10 cellular contexts compared by ENCODE assay signal in the genomic region with DNA sequence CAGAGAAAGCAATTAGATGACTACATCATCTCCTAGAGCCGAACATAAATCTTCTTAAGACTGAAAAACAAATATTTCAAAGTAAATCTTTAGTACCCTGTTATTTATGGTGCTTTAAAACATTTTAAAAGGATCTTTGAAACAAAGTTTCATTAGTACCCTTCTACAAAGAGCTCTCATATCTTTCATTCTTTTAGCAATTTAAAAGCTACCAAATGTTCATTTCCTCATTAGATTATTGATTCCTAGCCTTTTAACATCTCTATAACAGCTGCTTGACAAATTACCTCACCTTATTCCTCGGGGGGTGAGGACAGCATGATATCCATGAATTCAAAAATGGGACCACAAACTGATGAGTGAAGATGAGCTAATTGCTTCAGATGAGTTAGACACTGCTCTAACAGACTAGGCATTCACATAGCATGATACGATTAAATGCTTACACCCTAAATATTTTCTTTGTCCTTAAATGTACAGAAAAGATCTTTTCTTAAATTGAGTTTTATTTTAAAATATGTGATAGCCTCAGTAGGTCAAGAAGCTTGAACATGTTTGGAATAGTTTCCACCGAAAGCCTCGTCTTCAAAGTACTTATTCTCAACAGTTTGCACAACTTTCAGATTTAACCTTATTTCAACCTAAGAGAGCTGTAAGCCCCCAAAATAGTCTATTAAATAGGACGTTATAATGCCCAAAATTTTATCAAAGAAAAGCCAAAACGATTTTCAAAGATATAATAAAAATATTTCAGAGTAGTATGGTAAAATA. TPM values are rescaled to one million over a fixed set of nuclear protein-coding genes. Genes with fewer than 3 reads are reported as not detected.
A peak's percentile ranks its signal among the peaks of the same experiment; 100 is the strongest.
DNase-seq lines count a peak whose midpoint lies in the region; ATAC-seq and TF ChIP-seq lines count a peak whose summit lies in the region.
"Had no signal": no experiment of that assay in that cellular context is flagged by ENCODE, and none has a peak within 500 bp of the region (broad histone marks: within the 10 kb centered on the region; RNA-seq: fewer than 3 reads in every experiment).

No MANE protein-coding gene starts in this region.

- no peaks in the 10 kb centered on the region for H3K27me3 ChIP-seq in CD4-positive, CD25-positive, alpha-beta regulatory T cell (ENCODE audit: control insufficient read depth, insufficient read depth, low read length)
- no peaks in the 10 kb centered on the region for H3K27me3 ChIP-seq in KMS-11 (ENCODE audit: insufficient read depth, low read depth)

- no peaks in the 10 kb centered on the region for H3K9me3 ChIP-seq in CD4-positive, CD25-positive, alpha-beta regulatory T cell (ENCODE audit: control insufficient read depth in 2 of 2, low read length in 2 of 2)

- no peak overlapping the region for H3K9ac ChIP-seq in KMS-11

- no peak for TF ChIP-seq CTCF in KMS-11 (conservative IDR thresholded peaks at IDR 0.05; ENCODE audit: low read depth, low read length)
- TF ChIP-seq CTCF in chondrocyte (IDR thresholded peaks at IDR 0.05): no peak
- TF ChIP-seq CTCF in nephron progenitor cell (IDR thresholded peaks at IDR 0.05): no peak

- no peak for DNase-seq in CD4-positive, CD25-positive, alpha-beta regulatory T cell
- DNase-seq in chondrocyte (ENCODE audit: low spot score) (no peak), nephron progenitor cell (no peak), islet precursor cell (no peak), KG1 (lab: John Stamatoyannopoulos, UW) (no peak)
- no peak for DNase-seq in effector CD4-positive, alpha-beta T cell
- DNase-seq: aorta, NCI-H187 had no signal

- peaks cover 12% of the 10 kb centered on the region; the same call in 1 of the 2 replicates for H3K79me2 ChIP-seq in KMS-11 (ENCODE audit: insufficient read depth, low read depth)

- no peaks in the 10 kb centered on the region for H3K36me3 ChIP-seq in CD4-positive, CD25-positive, alpha-beta regulatory T cell (ENCODE audit: control insufficient read depth, insufficient read depth, low read length)
- H3K36me3 ChIP-seq in KMS-11 (ENCODE audit: insufficient read depth): no peaks in the 10 kb centered on the region

- H2AFZ ChIP-seq in KMS-11 (ENCODE audit: low read depth): no peak overlapping the region

- peaks cover 4% of the 10 kb centered on the region for H3K27me3 Mint-ChIP-seq in CD4-positive, CD25-positive, alpha-beta regulatory T cell
- no peaks in the 10 kb centered on the region for H3K27me3 Mint-ChIP-seq in chondrocyte (ENCODE audit: low read depth)
- no peaks in the 10 kb centered on the region for H3K27me3 Mint-ChIP-seq in nephron progenitor cell (ENCODE audit: low read depth, poor library complexity)

- H3K27ac ChIP-seq in CD4-positive, CD25-positive, alpha-beta regulatory T cell (ENCODE audit: insufficient read depth, low read length, poor library complexity, severe bottlenecking): peak overlapping the region; percentile 99
- no peak overlapping the region for H3K27ac ChIP-seq in KMS-11

- H3K4me1 ChIP-seq in CD4-positive, CD25-positive, alpha-beta regulatory T cell (ENCODE audit: control insufficient read depth, insufficient read depth, low read length, poor library complexity, severe bottlenecking): peaks cover 30% of the 10 kb centered on the region
- H3K4me1 ChIP-seq in KMS-11 (ENCODE audit: low read depth, poor library complexity, severe bottlenecking): peaks cover 31% of the 10 kb centered on the region

- H3K4me1 Mint-ChIP-seq in CD4-positive, CD25-positive, alpha-beta regulatory T cell: peaks cover 28 to 71% (median 50%) of the 10 kb centered on the region in 4 donors
- H3K4me1 Mint-ChIP-seq in chondrocyte (ENCODE audit: low read depth) (peaks cover 47% of the 10 kb centered on the region), nephron progenitor cell (peaks cover 32% of the 10 kb centered on the region)

- peak overlapping the region; percentile 87 for H3K4me3 ChIP-seq in CD4-positive, CD25-positive, alpha-beta regulatory T cell (ENCODE audit: low read depth, low read length)
- peak overlapping the region; percentile 4 for H3K4me3 ChIP-seq in KMS-11 (IDR thresholded peaks at IDR 0.05; ENCODE audit: insufficient read depth, low read depth, low read length)

- no peaks in the 10 kb centered on the region for H3K36me3 Mint-ChIP-seq in CD4-positive, CD25-positive, alpha-beta regulatory T cell
- H3K36me3 Mint-ChIP-seq in chondrocyte (ENCODE audit: low read depth): no peaks in the 10 kb centered on the region
- peaks cover 10% of the 10 kb centered on the region for H3K36me3 Mint-ChIP-seq in nephron progenitor cell (ENCODE audit: low read depth)

- peak overlapping the region; percentile 39 for H3K4me2 ChIP-seq in KMS-11

- H3K27ac Mint-ChIP-seq in CD4-positive, CD25-positive, alpha-beta regulatory T cell: peak overlapping the region in 1 of 3 donors; percentile 99
- peak overlapping the region; percentile 99 for H3K27ac Mint-ChIP-seq in chondrocyte (ENCODE audit: unreplicated experiment)
- peak overlapping the region; percentile 96 for H3K27ac Mint-ChIP-seq in nephron progenitor cell

- H3K4me3 Mint-ChIP-seq in CD4-positive, CD25-positive, alpha-beta regulatory T cell: peak overlapping the region; percentile 95 to 100 (median 99)
- H3K4me3 Mint-ChIP-seq in chondrocyte (ENCODE audit: unreplicated experiment): peak overlapping the region; percentile 93
- H3K4me3 Mint-ChIP-seq in nephron progenitor cell: peak overlapping the region; percentile 96

- ATAC-seq in CD4-positive, CD25-positive, alpha-beta regulatory T cell (ENCODE audit: low read depth in 2 of 2): no peak
- ATAC-seq in HG02981 (IDR thresholded peaks at IDR 0.05; ENCODE audit: unreplicated experiment): no peak

- no peaks in the 10 kb centered on the region for H3K9me3 Mint-ChIP-seq in CD4-positive, CD25-positive, alpha-beta regulatory T cell
- H3K9me3 Mint-ChIP-seq in chondrocyte (ENCODE audit: low read depth) (no peaks in the 10 kb centered on the region), nephron progenitor cell (no peaks in the 10 kb centered on the region)

- no peaks in the 10 kb centered on the region for H4K20me1 ChIP-seq in KMS-11 (ENCODE audit: insufficient read depth)

RNA-seq across cellular contexts. Expression of a gene that starts 2.1 kb away (rescaled TPM):
- 53.2 TPM for total RNA-seq in CD4-positive, CD25-positive, alpha-beta regulatory T cell
- polyA plus RNA-seq in CD4-positive, CD25-positive, alpha-beta regulatory T cell: 1 to 10 TPM; 4.0 to 8.3 (median 7.0) TPM
- total RNA-seq in chondrocyte: 15.8 to 20.9 TPM (median 15.9 TPM) in 3 replicates

RNA-seq across cellular contexts. Expression of a gene that starts 15.5 kb away (rescaled TPM):
- 15.0 TPM for total RNA-seq in CD4-positive, CD25-positive, alpha-beta regulatory T cell
- 1 to 10 TPM; 7.7 to 9.8 (median 8.6) TPM for polyA plus RNA-seq in CD4-positive, CD25-positive, alpha-beta regulatory T cell
- total RNA-seq in chondrocyte: 15.8 to 19.0 TPM (median 18.1 TPM) in 3 replicates
